In the genomic region with DNA sequence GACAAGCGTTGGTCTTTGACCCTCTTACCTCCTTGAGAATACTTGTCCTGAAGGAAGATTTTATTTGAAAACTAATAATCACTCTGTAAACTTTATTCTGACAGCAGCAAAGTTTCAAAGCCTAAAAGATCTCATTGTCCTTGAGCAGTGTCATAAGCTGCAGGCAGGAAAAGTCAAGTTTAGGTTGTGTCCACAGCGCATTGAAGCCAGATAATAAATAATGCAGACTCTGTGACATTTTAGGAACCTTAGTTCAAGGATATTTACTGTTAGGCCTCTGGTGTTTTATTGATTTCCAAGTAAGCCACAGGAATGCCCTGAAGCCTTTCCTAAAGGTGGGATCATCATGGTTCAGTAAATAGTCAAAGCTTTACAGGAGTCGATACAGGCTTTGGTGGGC, we compare ENCODE assay signal across 23 cellular contexts.
"Had no signal": no experiment of that assay in that cellular context is flagged by ENCODE, and none has a peak within 500 bp of the region (broad histone marks: within the 10 kb centered on the region; RNA-seq: fewer than 3 reads in every experiment).

No MANE protein-coding gene starts in this region.

- H3K4me3 ChIP-seq: esophagus squamous epithelium, gastroesophageal sphincter, lung, prostate gland, right lobe of liver, tibial artery, upper lobe of left lung, uterus had no signal

- H2AFZ ChIP-seq: parathyroid adenoma had no signal

- H3K79me2 ChIP-seq: parathyroid adenoma had no signal

- H3K27me3 ChIP-seq: esophagus squamous epithelium, gastroesophageal sphincter, right lobe of liver, upper lobe of left lung, uterus had no signal

- H3K27ac Mint-ChIP-seq: effector memory CD8-positive, alpha-beta T cell; immature natural killer cell; natural killer cell treated with Interleukin-12 subunit alpha and Interleukin-12 subunit beta and Interleukin-15 and Interleukin-18, amount 100 ng/mL, for 72 hours; stimulated activated effector memory CD8-positive, alpha-beta T cell treated with anti-CD3 and anti-CD28 coated beads, Interleukin-12 subunit alpha, Interleukin-12 subunit beta, amount 100 ng/mL, for 72 hours had no signal

- H3K36me3 ChIP-seq: esophagus squamous epithelium, gastroesophageal sphincter, prostate gland, right lobe of liver, tibial artery, upper lobe of left lung, uterus had no signal

- H3K27ac ChIP-seq: esophagus squamous epithelium, gastroesophageal sphincter, parathyroid adenoma, prostate gland, right lobe of liver, tibial artery, upper lobe of left lung, uterus had no signal

- DNase-seq: effector memory CD8-positive, alpha-beta T cell; esophagus squamous epithelium; foreskin fibroblast; glutamatergic neuron; immature natural killer cell; left ventricle myocardium superior; mesenchymal stem cell; midbrain; occipital lobe; right lobe of liver; stimulated activated CD4-positive, alpha-beta T cell treated with anti-CD3 and anti-CD28 coated beads, Interleukin-4, amount 100 ng/mL, for 1 hour; stimulated activated CD8-positive, alpha-beta memory T cell treated with anti-CD3 and anti-CD28 coated beads, Interleukin-4, amount 100 ng/mL, for 48 hours; stimulated activated naive CD8-positive, alpha-beta T cell treated with anti-CD3 and anti-CD28 coated beads, Interleukin-15, Interleukin-2, amounts not matched to agents 100 U/mL and 50 U/mL, for 24 hours; tibial artery; upper lobe of left lung; uterus had no signal

- H3K27me3 Mint-ChIP-seq: natural killer cell treated with Interleukin-12 subunit alpha and Interleukin-12 subunit beta and Interleukin-15 and Interleukin-18, amount 100 ng/mL, for 72 hours had no signal

- H3K9me3 ChIP-seq: esophagus squamous epithelium, gastroesophageal sphincter, prostate gland, right lobe of liver, tibial artery, upper lobe of left lung, uterus had no signal

- H3K36me3 Mint-ChIP-seq: immature natural killer cell; natural killer cell treated with Interleukin-12 subunit alpha and Interleukin-12 subunit beta and Interleukin-15 and Interleukin-18, amount 100 ng/mL, for 72 hours; stimulated activated effector memory CD8-positive, alpha-beta T cell treated with anti-CD3 and anti-CD28 coated beads, Interleukin-12 subunit alpha, Interleukin-12 subunit beta, amount 100 ng/mL, for 72 hours had no signal

- H3K4me1 ChIP-seq: esophagus squamous epithelium, parathyroid adenoma, prostate gland, right lobe of liver, tibial artery, upper lobe of left lung had no signal

- ATAC-seq: effector memory CD8-positive, alpha-beta T cell; gastroesophageal sphincter; left ventricle myocardium superior; natural killer cell treated with Interleukin-12 subunit alpha and Interleukin-12 subunit beta and Interleukin-15 and Interleukin-18, amount 100 ng/mL, for 72 hours; stimulated activated effector memory CD8-positive, alpha-beta T cell treated with anti-CD3 and anti-CD28 coated beads, Interleukin-12 subunit alpha, Interleukin-12 subunit beta, amount 100 ng/mL, for 72 hours; stimulated activated naive CD8-positive, alpha-beta T cell treated with anti-CD3 and anti-CD28 coated beads, Interleukin-15, Interleukin-2, amounts not matched to agents 100 U/mL and 50 U/mL, for 24 hours had no signal

- H3K4me1 Mint-ChIP-seq: immature natural killer cell; stimulated activated effector memory CD8-positive, alpha-beta T cell treated with anti-CD3 and anti-CD28 coated beads, Interleukin-12 subunit alpha, Interleukin-12 subunit beta, amount 100 ng/mL, for 72 hours had no signal

- FAIRE-seq: keratinocyte had no signal

- H3K9me3 Mint-ChIP-seq: effector memory CD8-positive, alpha-beta T cell; immature natural killer cell; natural killer cell treated with Interleukin-12 subunit alpha and Interleukin-12 subunit beta and Interleukin-15 and Interleukin-18, amount 100 ng/mL, for 72 hours; stimulated activated effector memory CD8-positive, alpha-beta T cell treated with anti-CD3 and anti-CD28 coated beads, Interleukin-12 subunit alpha, Interleukin-12 subunit beta, amount 100 ng/mL, for 72 hours had no signal

- H3K9ac ChIP-seq: parathyroid adenoma had no signal

- H3K4me3 Mint-ChIP-seq: effector memory CD8-positive, alpha-beta T cell; immature natural killer cell; natural killer cell treated with Interleukin-12 subunit alpha and Interleukin-12 subunit beta and Interleukin-15 and Interleukin-18, amount 100 ng/mL, for 72 hours; stimulated activated effector memory CD8-positive, alpha-beta T cell treated with anti-CD3 and anti-CD28 coated beads, Interleukin-12 subunit alpha, Interleukin-12 subunit beta, amount 100 ng/mL, for 72 hours had no signal
